39 cellular contexts compared by ENCODE assay signal in genomic region chr22:48182036-48182435, GRCh38.
"Had no signal": no experiment of that assay in that cellular context is flagged by ENCODE, and none has a peak within 500 bp of the region (broad histone marks: within the 10 kb centered on the region; RNA-seq: fewer than 3 reads in every experiment).

No MANE protein-coding gene starts in this region.

- H3K27me3 ChIP-seq: adrenal gland, ascending aorta, cardiac muscle cell, colonic mucosa, dorsolateral prefrontal cortex, foreskin keratinocyte, gastrocnemius medialis had no signal

- ATAC-seq: activated CD4-positive, CD25-positive, alpha-beta regulatory T cell treated with anti-CD3 and anti-CD28 coated beads, Interleukin-2, amount 50 U/mL, for 24 hours; activated CD8-positive, alpha-beta T cell treated with anti-CD3 and anti-CD28 coated beads for 36 hours; activated naive CD8-positive, alpha-beta T cell treated with anti-CD3 and anti-CD28 coated beads, Interleukin-2, amount 50 U/mL, for 24 hours; effector memory CD8-positive, alpha-beta T cell; foreskin keratinocyte; gastrocnemius medialis; heart left ventricle; T-helper 17 cell had no signal

- H3K27ac Mint-ChIP-seq: activated B cell treated with CpG ODN at 0.5 μM for 24 hours; activated CD8-positive, alpha-beta T cell treated with anti-CD3 and anti-CD28 coated beads for 36 hours; activated naive CD4-positive, alpha-beta T cell treated with anti-CD3 and anti-CD28 coated beads for 36 hours; activated naive CD4-positive, alpha-beta T cell treated with anti-CD3 and anti-CD28 coated beads, Interleukin-2, amount 50 U/mL, for 24 hours; activated naive CD8-positive, alpha-beta T cell treated with anti-CD3 and anti-CD28 coated beads for 36 hours; activated naive CD8-positive, alpha-beta T cell treated with anti-CD3 and anti-CD28 coated beads, Interleukin-2, amount 50 U/mL, for 24 hours; activated T-helper 1 cell treated with anti-CD3 and anti-CD28 coated beads, Interleukin-12 subunit alpha, Interleukin-12 subunit beta, Interleukin-2, Interleukin-4 antibody, amounts not matched to agents 30 ng/mL and 10 ng/mL and 1 ng/mL, durations not matched to agents 14 hours and 24 hours and 36 hours; activated T-helper 2 cell treated with anti-CD3 and anti-CD28 coated beads, Interferon-gamma antibody, Interleukin-2, Interleukin-4, amounts not matched to agents 10 μg/mL and 5 μg/mL and 100 μg/mL, durations not matched to agents 14 hours and 24 hours and 36 hours; dendritic cell treated with granulocyte-macrophage colony-stimulating factor and Interleukin-4, amounts not matched to agents 40 ng/mL and 50 ng/mL, for 4 days; T-helper 17 cell; T-helper 2 cell treated with Interferon-gamma antibody and Interleukin-4, amounts not matched to agents 5 μg/mL and 100 μg/mL, for 36 hours had no signal

- H3K36me3 ChIP-seq: adrenal gland, ascending aorta, breast epithelium, cardiac muscle cell, colonic mucosa, esophagus muscularis mucosa, gastrocnemius medialis, heart left ventricle, WERI-Rb-1 had no signal

- H3K36me3 Mint-ChIP-seq: activated naive CD4-positive, alpha-beta T cell treated with anti-CD3 and anti-CD28 coated beads, Interleukin-2, amount 50 U/mL, for 24 hours; activated naive CD8-positive, alpha-beta T cell treated with anti-CD3 and anti-CD28 coated beads for 36 hours; brain had no signal

- H3K4me3 ChIP-seq: adrenal gland, ascending aorta, breast epithelium, cardiac muscle cell, colonic mucosa, dorsolateral prefrontal cortex, esophagus muscularis mucosa, gastrocnemius medialis, heart left ventricle had no signal

- H3K4me1 ChIP-seq: adrenal gland, ascending aorta, breast epithelium, colonic mucosa, esophagus muscularis mucosa, foreskin keratinocyte, gastrocnemius medialis, heart left ventricle had no signal

- H3K9me3 Mint-ChIP-seq: activated B cell treated with CpG ODN at 0.5 μM for 24 hours; activated CD8-positive, alpha-beta T cell treated with anti-CD3 and anti-CD28 coated beads for 36 hours; activated naive CD4-positive, alpha-beta T cell treated with anti-CD3 and anti-CD28 coated beads for 36 hours; activated naive CD4-positive, alpha-beta T cell treated with anti-CD3 and anti-CD28 coated beads, Interleukin-2, amount 50 U/mL, for 24 hours; activated naive CD8-positive, alpha-beta T cell treated with anti-CD3 and anti-CD28 coated beads for 36 hours; activated naive CD8-positive, alpha-beta T cell treated with anti-CD3 and anti-CD28 coated beads, Interleukin-2, amount 50 U/mL, for 24 hours; activated T-helper 1 cell treated with anti-CD3 and anti-CD28 coated beads, Interleukin-12 subunit alpha, Interleukin-12 subunit beta, Interleukin-2, Interleukin-4 antibody, amounts not matched to agents 30 ng/mL and 10 ng/mL and 1 ng/mL, durations not matched to agents 14 hours and 24 hours and 36 hours; activated T-helper 2 cell treated with anti-CD3 and anti-CD28 coated beads, Interferon-gamma antibody, Interleukin-2, Interleukin-4, amounts not matched to agents 10 μg/mL and 5 μg/mL and 100 μg/mL, durations not matched to agents 14 hours and 24 hours and 36 hours; dendritic cell treated with granulocyte-macrophage colony-stimulating factor and Interleukin-4, amounts not matched to agents 40 ng/mL and 50 ng/mL, for 4 days; effector memory CD8-positive, alpha-beta T cell; T-helper 2 cell treated with Interferon-gamma antibody and Interleukin-4, amounts not matched to agents 5 μg/mL and 100 μg/mL, for 36 hours had no signal

- H3K4me3 Mint-ChIP-seq: activated B cell treated with CpG ODN at 0.5 μM for 24 hours; activated CD8-positive, alpha-beta T cell treated with anti-CD3 and anti-CD28 coated beads for 36 hours; activated naive CD4-positive, alpha-beta T cell treated with anti-CD3 and anti-CD28 coated beads for 36 hours; activated naive CD4-positive, alpha-beta T cell treated with anti-CD3 and anti-CD28 coated beads, Interleukin-2, amount 50 U/mL, for 24 hours; activated naive CD8-positive, alpha-beta T cell treated with anti-CD3 and anti-CD28 coated beads for 36 hours; activated naive CD8-positive, alpha-beta T cell treated with anti-CD3 and anti-CD28 coated beads, Interleukin-2, amount 50 U/mL, for 24 hours; activated T-helper 1 cell treated with anti-CD3 and anti-CD28 coated beads, Interleukin-12 subunit alpha, Interleukin-12 subunit beta, Interleukin-2, Interleukin-4 antibody, amounts not matched to agents 30 ng/mL and 10 ng/mL and 1 ng/mL, durations not matched to agents 14 hours and 24 hours and 36 hours; brain; dendritic cell treated with granulocyte-macrophage colony-stimulating factor and Interleukin-4, amounts not matched to agents 40 ng/mL and 50 ng/mL, for 4 days; effector memory CD8-positive, alpha-beta T cell; T-helper 17 cell; T-helper 2 cell treated with Interferon-gamma antibody and Interleukin-4, amounts not matched to agents 5 μg/mL and 100 μg/mL, for 36 hours had no signal

- H3K27ac ChIP-seq: adrenal gland, ascending aorta, breast epithelium, cardiac muscle cell, colonic mucosa, esophagus muscularis mucosa, foreskin keratinocyte, gastrocnemius medialis, heart left ventricle, WERI-Rb-1 had no signal

- H3K9me3 ChIP-seq: adrenal gland, ascending aorta, breast epithelium, colonic mucosa, esophagus muscularis mucosa, gastrocnemius medialis, heart left ventricle had no signal

- DNase-seq: activated B cell treated with CpG ODN at 0.5 μM for 24 hours; activated CD4-positive, alpha-beta T cell treated with anti-CD3 and anti-CD28 coated beads for 48 hours; activated CD4-positive, alpha-beta T cell treated with anti-CD3 and anti-CD28 coated beads, Interleukin-2, amount 50 U/mL, for 1 hour; activated CD4-positive, alpha-beta T cell treated with anti-CD3 and anti-CD28 coated beads, Interleukin-2, amount 50 U/mL, for 48 hours; activated CD8-positive, alpha-beta T cell treated with anti-CD3 and anti-CD28 coated beads for 36 hours; activated effector memory CD4-positive, alpha-beta T cell treated with anti-CD3 and anti-CD28 coated beads, Interleukin-2, amount 50 U/mL, for 16 hours; activated naive CD4-positive, alpha-beta T cell treated with anti-CD3 and anti-CD28 coated beads for 36 hours; activated naive CD8-positive, alpha-beta T cell treated with anti-CD3 and anti-CD28 coated beads for 36 hours; activated naive CD8-positive, alpha-beta T cell treated with anti-CD3 and anti-CD28 coated beads, Interleukin-2, amount 50 U/mL, for 24 hours; activated T-cell treated with anti-CD3 and anti-CD28 coated beads, Interleukin-2, amount 50 U/mL, for 1 hour; activated T-cell treated with anti-CD3 and anti-CD28 coated beads, Interleukin-2, amount 50 U/mL, for 48 hours; central memory CD4-positive, alpha-beta T cell; cerebellar nuclear complex; colonic mucosa; dorsolateral prefrontal cortex; effector CD4-positive, alpha-beta T cell; effector memory CD8-positive, alpha-beta T cell; erythroblast; foreskin keratinocyte; gastrocnemius medialis; glutamatergic neuron; SW 1271; T-helper 1 cell; T-helper 17 cell; T1000; WERI-Rb-1 had no signal

- H3K4me1 Mint-ChIP-seq: activated B cell treated with CpG ODN at 0.5 μM for 24 hours; activated naive CD4-positive, alpha-beta T cell treated with anti-CD3 and anti-CD28 coated beads, Interleukin-2, amount 50 U/mL, for 24 hours; activated naive CD8-positive, alpha-beta T cell treated with anti-CD3 and anti-CD28 coated beads for 36 hours; activated naive CD8-positive, alpha-beta T cell treated with anti-CD3 and anti-CD28 coated beads, Interleukin-2, amount 50 U/mL, for 24 hours; T-helper 17 cell had no signal

- H3K27me3 Mint-ChIP-seq: activated CD8-positive, alpha-beta T cell treated with anti-CD3 and anti-CD28 coated beads for 36 hours; activated naive CD8-positive, alpha-beta T cell treated with anti-CD3 and anti-CD28 coated beads for 36 hours; activated naive CD8-positive, alpha-beta T cell treated with anti-CD3 and anti-CD28 coated beads, Interleukin-2, amount 50 U/mL, for 24 hours; dendritic cell treated with granulocyte-macrophage colony-stimulating factor and Interleukin-4, amounts not matched to agents 40 ng/mL and 50 ng/mL, for 4 days had no signal
